29 cellular contexts compared by ENCODE assay signal in genomic region chr2:117272975-117273671, GRCh38.
DNase-seq lines count a peak whose midpoint lies in the region; ATAC-seq and TF ChIP-seq lines count a peak whose summit lies in the region.
"Had no signal": no experiment of that assay in that cellular context is flagged by ENCODE, and none has a peak within 500 bp of the region (broad histone marks: within the 10 kb centered on the region; RNA-seq: fewer than 3 reads in every experiment).

No MANE protein-coding gene starts in this region.

- peak; percentile 51 for DNase-seq in Caki2 (ENCODE audit: low read depth)
- peak; percentile 2 for DNase-seq in astrocyte of the hippocampus (ENCODE audit: low read depth, low spot score)
- DNase-seq in T-cell, result no peak
- no peak for DNase-seq in testis
- DNase-seq: activated CD4-positive, alpha-beta T cell treated with anti-CD3 and anti-CD28 coated beads, Interleukin-2, amount 10 ng/mL, durations not matched to agents 7 days and 5 days; activated CD8-positive, alpha-beta memory T cell treated with anti-CD3 and anti-CD28 coated beads, Interleukin-2, amount 10 ng/mL, durations not matched to agents 7 days and 5 days; activated naive CD4-positive, alpha-beta T cell treated with anti-CD3 and anti-CD28 coated beads, Interleukin-2, amount 10 ng/mL, durations not matched to agents 7 days and 5 days; amygdala; CD4-positive, CD25-positive, alpha-beta regulatory T cell; DMS 273 treated with DMSO at 0.1 percent for 48 hours; dorsolateral prefrontal cortex; KBM-7; mammary epithelial cell; MG63; NCI-H1436; NCI-H446 treated with DMSO at 0.1 percent for 48 hours; OCI-M1; right lobe of liver; stimulated activated naive CD8-positive, alpha-beta T cell treated with anti-CD3 and anti-CD28 coated beads, Interleukin-15, amount 100 ng/mL, for 72 hours; tibial artery had no signal

- no peaks in the 10 kb centered on the region for H3K27me3 ChIP-seq in iPS-18a (ENCODE audit: control insufficient read depth, insufficient read depth, low read length)
- no peaks in the 10 kb centered on the region for H3K27me3 ChIP-seq in testis
- H3K27me3 ChIP-seq: cardiac muscle cell, dorsolateral prefrontal cortex, foreskin keratinocyte, MG63, right lobe of liver, tibial artery had no signal

- H3K9me3 Mint-ChIP-seq in nephron (peaks cover 2% of the 10 kb centered on the region), T-cell (peaks cover 14 to 16% (median 14%) of the 10 kb centered on the region in 3 donors)
- H3K9me3 Mint-ChIP-seq: stimulated activated naive CD8-positive, alpha-beta T cell treated with anti-CD3 and anti-CD28 coated beads, Interleukin-15, amount 100 ng/mL, for 72 hours had no signal

- H3K9ac ChIP-seq in iPS-18a (ENCODE audit: low read length), result no peak overlapping the region

- H3K9me3 ChIP-seq in iPS-18a (ENCODE audit: control insufficient read depth, low read depth, low read length) (peaks cover 9% of the 10 kb centered on the region), testis (no peaks in the 10 kb centered on the region)
- H3K9me3 ChIP-seq: right lobe of liver, tibial artery had no signal

- H3K36me3 ChIP-seq in iPS-18a (ENCODE audit: control insufficient read depth, low read depth, low read length) (no peaks in the 10 kb centered on the region), testis (ENCODE audit: low read depth, missing control alignments) (no peaks in the 10 kb centered on the region)
- H3K36me3 ChIP-seq: cardiac muscle cell, MG63, right lobe of liver, tibial artery had no signal

- POLR2A ChIA-PET in T-cell (lab: Charles Lee), result no interaction called here

- H3K27ac ChIP-seq in iPS-18a (ENCODE audit: low read length), result peak overlapping the region; percentile 33
- H3K27ac ChIP-seq in testis, result no peak overlapping the region
- H3K27ac ChIP-seq: 22Rv1, cardiac muscle cell, dorsolateral prefrontal cortex, foreskin keratinocyte, right lobe of liver, tibial artery, VCaP had no signal

- no peaks in the 10 kb centered on the region for H3K27me3 Mint-ChIP-seq in nephron (ENCODE audit: low read depth)
- H3K27me3 Mint-ChIP-seq in T-cell, result no peaks in the 10 kb centered on the region
- H3K27me3 Mint-ChIP-seq: activated CD4-positive, alpha-beta T cell treated with anti-CD3 and anti-CD28 coated beads, Interleukin-2, amount 10 ng/mL, durations not matched to agents 7 days and 5 days; activated CD8-positive, alpha-beta memory T cell treated with anti-CD3 and anti-CD28 coated beads, Interleukin-2, amount 10 ng/mL, durations not matched to agents 7 days and 5 days; activated naive CD4-positive, alpha-beta T cell treated with anti-CD3 and anti-CD28 coated beads, Interleukin-2, amount 10 ng/mL, durations not matched to agents 7 days and 5 days; CD4-positive, CD25-positive, alpha-beta regulatory T cell; stimulated activated naive CD8-positive, alpha-beta T cell treated with anti-CD3 and anti-CD28 coated beads, Interleukin-15, amount 100 ng/mL, for 72 hours had no signal

- 49 to 60% methylated on average over 6 of the region's 6 CpGs for WGBS in testis, 2 donors

- H3K4me1 ChIP-seq in iPS-18a (ENCODE audit: control insufficient read depth, low read depth, low read length) (peaks cover 29% of the 10 kb centered on the region), testis (no peaks in the 10 kb centered on the region)
- H3K4me1 ChIP-seq: foreskin keratinocyte, right lobe of liver, tibial artery had no signal

- H3K36me3 Mint-ChIP-seq in nephron (ENCODE audit: low read depth), result peaks cover 3% of the 10 kb centered on the region
- H3K36me3 Mint-ChIP-seq in T-cell, result no peaks in the 10 kb centered on the region
- H3K36me3 Mint-ChIP-seq: activated CD8-positive, alpha-beta memory T cell treated with anti-CD3 and anti-CD28 coated beads, Interleukin-2, amount 10 ng/mL, durations not matched to agents 7 days and 5 days; activated naive CD4-positive, alpha-beta T cell treated with anti-CD3 and anti-CD28 coated beads, Interleukin-2, amount 10 ng/mL, durations not matched to agents 7 days and 5 days; CD4-positive, CD25-positive, alpha-beta regulatory T cell had no signal

- TF ChIP-seq POLR2A in testis (IDR thresholded peaks at IDR 0.05), result no peak

- H3K4me1 Mint-ChIP-seq in nephron (peaks cover 7% of the 10 kb centered on the region), T-cell (no peaks in the 10 kb centered on the region)
- H3K4me1 Mint-ChIP-seq: activated CD4-positive, alpha-beta T cell treated with anti-CD3 and anti-CD28 coated beads, Interleukin-2, amount 10 ng/mL, durations not matched to agents 7 days and 5 days; activated CD8-positive, alpha-beta memory T cell treated with anti-CD3 and anti-CD28 coated beads, Interleukin-2, amount 10 ng/mL, durations not matched to agents 7 days and 5 days; activated naive CD4-positive, alpha-beta T cell treated with anti-CD3 and anti-CD28 coated beads, Interleukin-2, amount 10 ng/mL, durations not matched to agents 7 days and 5 days; CD4-positive, CD25-positive, alpha-beta regulatory T cell; stimulated activated naive CD8-positive, alpha-beta T cell treated with anti-CD3 and anti-CD28 coated beads, Interleukin-15, amount 100 ng/mL, for 72 hours had no signal

- H3K4me3 ChIP-seq in iPS-18a (ENCODE audit: low read length) (peak overlapping the region; percentile 16), testis (no peak overlapping the region)
- H3K4me3 ChIP-seq: cardiac muscle cell, dorsolateral prefrontal cortex, MG63, right lobe of liver, tibial artery had no signal

- in situ Hi-C loops in Caki2 (cut with HindIII; ENCODE audit: low pct_unique_long_range_greater_than_20kb, low sequenced_read_pairs), result no loop called here

- CTCF ChIA-PET in T-cell (lab: Charles Lee), result no interaction called here

- ATAC-seq in HG03457 (IDR thresholded peaks at IDR 0.05; ENCODE audit: unreplicated experiment), result no peak
- ATAC-seq in T-cell (replicated peaks in 1 of 4), result no peak
- no peak for ATAC-seq in HG02981 (IDR thresholded peaks at IDR 0.05; ENCODE audit: unreplicated experiment)
- ATAC-seq: activated CD8-positive, alpha-beta memory T cell treated with anti-CD3 and anti-CD28 coated beads, Interleukin-2, amount 10 ng/mL, durations not matched to agents 7 days and 5 days; foreskin keratinocyte; right lobe of liver; SK-N-SH treated with all-trans-retinoic acid at 6 μM for 48 hours; stimulated activated naive CD8-positive, alpha-beta T cell treated with anti-CD3 and anti-CD28 coated beads, Interleukin-15, amount 100 ng/mL, for 72 hours had no signal

- H3K27ac Mint-ChIP-seq in nephron (peak overlapping the region; percentile 28 to 91 (median 39)), T-cell (no peak overlapping the region)
- H3K27ac Mint-ChIP-seq: activated CD4-positive, alpha-beta T cell treated with anti-CD3 and anti-CD28 coated beads, Interleukin-2, amount 10 ng/mL, durations not matched to agents 7 days and 5 days; activated CD8-positive, alpha-beta memory T cell treated with anti-CD3 and anti-CD28 coated beads, Interleukin-2, amount 10 ng/mL, durations not matched to agents 7 days and 5 days; activated naive CD4-positive, alpha-beta T cell treated with anti-CD3 and anti-CD28 coated beads, Interleukin-2, amount 10 ng/mL, durations not matched to agents 7 days and 5 days; CD4-positive, CD25-positive, alpha-beta regulatory T cell; stimulated activated naive CD8-positive, alpha-beta T cell treated with anti-CD3 and anti-CD28 coated beads, Interleukin-15, amount 100 ng/mL, for 72 hours had no signal

- intact Hi-C loops in testis (cut with DNase I; ENCODE audit: low total_unique reads), result no loop called here

- TF ChIP-seq CTCF in nephron (IDR thresholded peaks at IDR 0.05; ENCODE audit: unreplicated experiment in 3 of 3), result no peak
- TF ChIP-seq CTCF in testis (IDR thresholded peaks at IDR 0.05), result no peak

- no peak overlapping the region for H3K4me3 Mint-ChIP-seq in nephron
- H3K4me3 Mint-ChIP-seq in T-cell, result no peak overlapping the region
- H3K4me3 Mint-ChIP-seq: activated CD4-positive, alpha-beta T cell treated with anti-CD3 and anti-CD28 coated beads, Interleukin-2, amount 10 ng/mL, durations not matched to agents 7 days and 5 days; activated CD8-positive, alpha-beta memory T cell treated with anti-CD3 and anti-CD28 coated beads, Interleukin-2, amount 10 ng/mL, durations not matched to agents 7 days and 5 days; activated naive CD4-positive, alpha-beta T cell treated with anti-CD3 and anti-CD28 coated beads, Interleukin-2, amount 10 ng/mL, durations not matched to agents 7 days and 5 days; stimulated activated naive CD8-positive, alpha-beta T cell treated with anti-CD3 and anti-CD28 coated beads, Interleukin-15, amount 100 ng/mL, for 72 hours had no signal

Comparison
In these comparisons a context has a peak if more than half of its experiments do, and no peak if none do; other contexts are left out.
1. DNase-seq: peak in Caki2 (single experiment) and astrocyte of the hippocampus (single experiment); none in T-cell (0 of 34) and testis (single experiment).
2. H3K27ac Mint-ChIP-seq: peak in nephron (3 of 3); none in T-cell (0 of 2).